In genomic region chr7:35694784-35695627, GRCh38 we compare ENCODE assay signal across 8 cellular contexts. TPM values are rescaled to one million over a fixed set of nuclear protein-coding genes. Genes with fewer than 3 reads are reported as not detected.
A peak's percentile ranks its signal among the peaks of the same experiment; 100 is the strongest.
DNase-seq lines count a peak whose midpoint lies in the region; ATAC-seq and TF ChIP-seq lines count a peak whose summit lies in the region.

HERPUD2 (minus strand) TSS chr7:35695135; CDS start chr7:35694330, 805 bp downstream.

- DNase-seq in AG10803 (ENCODE audit: low read depth) (peak; percentile 88), NCI-H345 treated with DMSO at 0.1 percent for 48 hours (lab: John Stamatoyannopoulos, UW; ENCODE audit: unreplicated experiment) (peak; percentile 87), caudate nucleus (lab: John Stamatoyannopoulos, UW) (peak; percentile 11 to 97 (median 89)), immature natural killer cell (peak; percentile 91 to 93 (median 93)), smooth muscle cell of the brain vasculature (ENCODE audit: low read depth, low spot score) (peak; percentile 62)
- DNase-seq in activated CD4-positive, CD25-positive, alpha-beta regulatory T cell (lab: John Stamatoyannopoulos, UW) = peak; percentile 76 to 89 (median 82)

- peak within 1 kb of the TSS; percentile 77 for H3K4me3 ChIP-seq in AG10803 (ENCODE audit: low read length)

- H3K9me3 Mint-ChIP-seq in immature natural killer cell = no peaks in the 10 kb centered on the region

- peak; percentile 90 for ATAC-seq in GM19035 (IDR thresholded peaks at IDR 0.05; ENCODE audit: unreplicated experiment)
- ATAC-seq in HG03342 (IDR thresholded peaks at IDR 0.05; ENCODE audit: unreplicated experiment) = peak; percentile 90

- peak within 1 kb of the TSS; percentile 99 to 100 (median 99) for H3K27ac Mint-ChIP-seq in immature natural killer cell

- H3K4me3 Mint-ChIP-seq in immature natural killer cell = peak within 1 kb of the TSS; percentile 94 to 98 (median 96)

- no peaks in the 10 kb centered on the region for H3K36me3 Mint-ChIP-seq in immature natural killer cell

- peaks cover 13 to 16% (median 16%) of the 10 kb centered on the region in 3 donors for H3K27me3 Mint-ChIP-seq in immature natural killer cell (ENCODE audit: low read depth in 3 of 3)

- peaks cover 64% of the 10 kb centered on the region in 2 donors for H3K4me1 Mint-ChIP-seq in immature natural killer cell

- TF ChIP-seq CTCF in AG10803 (conservative IDR thresholded peaks at IDR 0.05; ENCODE audit: low read length) = no peak

- peak within 1 kb of the TSS; percentile 91 for H3K27ac ChIP-seq in caudate nucleus (ENCODE audit: low read depth, low read length)

RNA-seq across cellular contexts. Expression of gene HERPUD2, which starts in this region (rescaled TPM):
- polyA plus RNA-seq in immature natural killer cell = 100 to 1,000 TPM in 1 of 3 donors, 10 to 100 TPM in 2; 65.1 to 115 (median 91.4) TPM

Comparison
In these comparisons a context has a peak if more than half of its experiments do, and no peak if none do; other contexts are left out.
1. Peak in every context shown above with its lines: DNase-seq, ATAC-seq, H3K4me3 ChIP-seq and H3K27ac ChIP-seq.